Comparison of ENCODE assay signal across 17 cellular contexts in genomic region chr10:35428521-35428920, GRCh38.
A peak's percentile ranks its signal among the peaks of the same experiment; 100 is the strongest.
DNase-seq lines count a peak whose midpoint lies in the region; ATAC-seq lines count a peak whose summit lies in the region.
"Had no signal": no experiment of that assay in that cellular context is flagged by ENCODE, and none has a peak within 500 bp of the region (broad histone marks: within the 10 kb centered on the region; RNA-seq: fewer than 3 reads in every experiment).

No MANE protein-coding gene starts in this region.

- H3K27me3 Mint-ChIP-seq in activated naive CD8-positive, alpha-beta T cell treated with anti-CD3 and anti-CD28 coated beads, Interleukin-2, amount 50 U/mL, for 24 hours: no peaks in the 10 kb centered on the region
- no peaks in the 10 kb centered on the region for H3K27me3 Mint-ChIP-seq in natural killer cell treated with Interleukin-12 subunit alpha and Interleukin-12 subunit beta and Interleukin-15 and Interleukin-18, amount 100 ng/mL, for 72 hours
- H3K27me3 Mint-ChIP-seq: CD4-positive, CD25-positive, alpha-beta regulatory T cell had no signal

- no peak for DNase-seq in activated naive CD4-positive, alpha-beta T cell treated with anti-CD3 and anti-CD28 coated beads, Interleukin-2, amount 50 U/mL, for 72 hours (ENCODE audit: low spot score in 2 of 2)
- DNase-seq in activated naive CD4-positive, alpha-beta T cell treated with anti-CD3 and anti-CD28 coated beads, Interleukin-2, amount 50 U/mL, for 16 hours: no peak
- no peak for DNase-seq in activated naive CD8-positive, alpha-beta T cell treated with anti-CD3 and anti-CD28 coated beads, Interleukin-2, amount 50 U/mL, for 24 hours
- no peak for DNase-seq in natural killer cell treated with Interleukin-12 subunit alpha and Interleukin-12 subunit beta and Interleukin-15 and Interleukin-18, amount 100 ng/mL, for 72 hours (ENCODE audit: low spot score)
- DNase-seq in substantia nigra (lab: John Stamatoyannopoulos, UW) (no peak), AML-193 (lab: John Stamatoyannopoulos, UW) (no peak), iPS-NIHi7 (ENCODE audit: extremely low spot score) (no peak), NCI-H2081 treated with DMSO at 0.1 percent for 48 hours (lab: John Stamatoyannopoulos, UW) (no peak)
- DNase-seq: CD4-positive, CD25-positive, alpha-beta regulatory T cell; H9; IMR-90; MV-4-11; NCI-H1417 treated with DMSO at 0.1 percent for 48 hours; NCI-H2029; NCI-H510A; NCI-H82 had no signal

- H3K9me3 Mint-ChIP-seq in activated naive CD4-positive, alpha-beta T cell treated with anti-CD3 and anti-CD28 coated beads, Interleukin-2, amount 50 U/mL, for 72 hours: peaks cover 0 to 4% of the 10 kb centered on the region in 2 donors
- no peaks in the 10 kb centered on the region for H3K9me3 Mint-ChIP-seq in activated naive CD8-positive, alpha-beta T cell treated with anti-CD3 and anti-CD28 coated beads, Interleukin-2, amount 50 U/mL, for 24 hours
- H3K9me3 Mint-ChIP-seq in natural killer cell treated with Interleukin-12 subunit alpha and Interleukin-12 subunit beta and Interleukin-15 and Interleukin-18, amount 100 ng/mL, for 72 hours: no peaks in the 10 kb centered on the region
- H3K9me3 Mint-ChIP-seq: CD4-positive, CD25-positive, alpha-beta regulatory T cell; H9 had no signal

- H3K36me3 Mint-ChIP-seq in activated naive CD4-positive, alpha-beta T cell treated with anti-CD3 and anti-CD28 coated beads, Interleukin-2, amount 50 U/mL, for 72 hours: peaks cover 0 to 9% of the 10 kb centered on the region in 2 donors
- H3K36me3 Mint-ChIP-seq in activated naive CD8-positive, alpha-beta T cell treated with anti-CD3 and anti-CD28 coated beads, Interleukin-2, amount 50 U/mL, for 24 hours (ENCODE audit: low read depth): peaks cover 5% of the 10 kb centered on the region
- H3K36me3 Mint-ChIP-seq in natural killer cell treated with Interleukin-12 subunit alpha and Interleukin-12 subunit beta and Interleukin-15 and Interleukin-18, amount 100 ng/mL, for 72 hours: no peaks in the 10 kb centered on the region

- no peak overlapping the region for H3K27ac Mint-ChIP-seq in activated naive CD4-positive, alpha-beta T cell treated with anti-CD3 and anti-CD28 coated beads, Interleukin-2, amount 50 U/mL, for 72 hours
- peak overlapping the region; percentile 6 for H3K27ac Mint-ChIP-seq in activated naive CD8-positive, alpha-beta T cell treated with anti-CD3 and anti-CD28 coated beads, Interleukin-2, amount 50 U/mL, for 24 hours
- H3K27ac Mint-ChIP-seq in natural killer cell treated with Interleukin-12 subunit alpha and Interleukin-12 subunit beta and Interleukin-15 and Interleukin-18, amount 100 ng/mL, for 72 hours: peak overlapping the region in 1 of 2 donors; percentile 30

- ATAC-seq in activated naive CD4-positive, alpha-beta T cell treated with anti-CD3 and anti-CD28 coated beads, Interleukin-2, amount 50 U/mL, for 72 hours: peak; percentile 40 to 63
- ATAC-seq in activated naive CD8-positive, alpha-beta T cell treated with anti-CD3 and anti-CD28 coated beads, Interleukin-2, amount 50 U/mL, for 24 hours: no peak
- peak; percentile 73 to 88 for ATAC-seq in natural killer cell treated with Interleukin-12 subunit alpha and Interleukin-12 subunit beta and Interleukin-15 and Interleukin-18, amount 100 ng/mL, for 72 hours
- ATAC-seq: Right ventricle myocardium inferior had no signal

- peak overlapping the region; percentile 81 for H3K27ac ChIP-seq in substantia nigra (ENCODE audit: low read depth, low read length, poor library complexity, severe bottlenecking)

- H3K4me1 Mint-ChIP-seq in activated naive CD8-positive, alpha-beta T cell treated with anti-CD3 and anti-CD28 coated beads, Interleukin-2, amount 50 U/mL, for 24 hours: peaks cover 49% of the 10 kb centered on the region
- peaks cover 40 to 45% of the 10 kb centered on the region in 2 donors for H3K4me1 Mint-ChIP-seq in natural killer cell treated with Interleukin-12 subunit alpha and Interleukin-12 subunit beta and Interleukin-15 and Interleukin-18, amount 100 ng/mL, for 72 hours (ENCODE audit: low read depth in 2 of 2)

- H3K4me3 Mint-ChIP-seq in activated naive CD8-positive, alpha-beta T cell treated with anti-CD3 and anti-CD28 coated beads, Interleukin-2, amount 50 U/mL, for 24 hours: no peak overlapping the region
- peak overlapping the region; percentile 6 for H3K4me3 Mint-ChIP-seq in natural killer cell treated with Interleukin-12 subunit alpha and Interleukin-12 subunit beta and Interleukin-15 and Interleukin-18, amount 100 ng/mL, for 72 hours
- H3K4me3 Mint-ChIP-seq: CD4-positive, CD25-positive, alpha-beta regulatory T cell; H9 had no signal
